11 cellular contexts compared by ENCODE assay signal in the genomic region with DNA sequence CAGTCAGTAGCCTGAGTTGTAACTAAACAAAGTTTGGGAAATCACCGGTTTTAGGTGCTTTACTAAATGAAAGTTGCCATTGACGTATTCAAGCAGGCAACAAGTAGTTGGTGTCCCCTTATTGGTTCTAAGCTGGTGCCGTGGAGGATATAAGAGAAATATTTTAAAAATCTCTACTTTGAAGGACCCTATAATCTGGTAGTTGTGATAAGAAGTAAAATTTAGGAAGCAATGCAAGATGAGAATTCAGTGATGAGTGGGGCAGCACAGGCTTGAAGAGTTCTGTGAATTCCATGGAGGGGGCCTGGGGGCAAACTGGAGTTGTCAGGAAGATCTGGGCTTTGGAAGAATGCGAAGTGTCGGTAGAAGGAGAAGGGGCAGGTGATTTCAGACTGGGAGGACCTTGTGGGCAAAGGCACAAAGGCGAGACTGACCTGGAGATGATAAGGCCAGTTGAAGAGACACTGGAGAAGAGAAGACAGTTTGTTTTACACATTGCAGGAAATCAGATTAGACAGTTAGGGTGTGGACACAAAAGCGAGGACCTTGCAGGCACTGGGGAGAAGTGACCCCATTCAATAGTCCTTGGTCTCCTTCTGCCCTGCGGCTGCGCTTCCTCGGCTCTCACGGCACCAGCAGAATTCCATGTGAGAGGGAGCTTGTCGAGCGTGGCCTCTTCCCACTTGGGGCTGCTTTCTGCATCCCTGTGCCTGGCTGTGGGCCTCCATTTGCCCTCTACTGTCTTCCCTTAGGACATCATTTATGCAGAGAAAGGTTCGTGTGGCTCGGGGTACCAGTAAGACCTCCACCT. TPM values are rescaled to one million over a fixed set of nuclear protein-coding genes. Genes with fewer than 3 reads are reported as not detected.
DNase-seq lines count a peak whose midpoint lies in the region; ATAC-seq and FAIRE-seq lines count a peak whose summit lies in the region.
"Had no signal": no experiment of that assay in that cellular context is flagged by ENCODE, and none has a peak within 500 bp of the region (broad histone marks: within the 10 kb centered on the region; RNA-seq: fewer than 3 reads in every experiment).

No MANE protein-coding gene starts in this region.

- peak; percentile 36 for FAIRE-seq in G401.6 (lab: Jason Lieb, UNC)
- FAIRE-seq: islet of Langerhans had no signal

- peaks cover 63% of the 10 kb centered on the region for H3K79me2 ChIP-seq in Karpas-422 (ENCODE audit: low read length)

- peak overlapping the region; percentile 98 for H3K4me3 Mint-ChIP-seq in activated naive CD8-positive, alpha-beta T cell treated with anti-CD3 and anti-CD28 coated beads, Interleukin-2, amount 50 U/mL, for 24 hours

- H4K20me1 ChIP-seq in Karpas-422 (ENCODE audit: insufficient read depth, low read depth, low read length): no peaks in the 10 kb centered on the region; the same call in 1 of the 2 replicates

- H3K27me3 Mint-ChIP-seq in activated naive CD8-positive, alpha-beta T cell treated with anti-CD3 and anti-CD28 coated beads, Interleukin-2, amount 50 U/mL, for 24 hours: no peaks in the 10 kb centered on the region

- peak overlapping the region; percentile 97 for H3K27ac Mint-ChIP-seq in activated naive CD8-positive, alpha-beta T cell treated with anti-CD3 and anti-CD28 coated beads, Interleukin-2, amount 50 U/mL, for 24 hours

- H3K36me3 ChIP-seq in Karpas-422 (ENCODE audit: insufficient read depth, low read length) (peaks cover 9% of the 10 kb centered on the region; the same call in 1 of the 2 replicates), neuron (ENCODE audit: insufficient read depth, low read length) (no peaks in the 10 kb centered on the region)

- H3K4me2 ChIP-seq in Karpas-422 (ENCODE audit: low read depth, low read length, poor library complexity, severe bottlenecking): peak overlapping the region; percentile 98

- H3K9me3 ChIP-seq in Karpas-422 (ENCODE audit: low read length): no peaks in the 10 kb centered on the region
- H3K9me3 ChIP-seq in neuron (ENCODE audit: low read length): no peaks in the 10 kb centered on the region

- H3K9me3 Mint-ChIP-seq in activated naive CD8-positive, alpha-beta T cell treated with anti-CD3 and anti-CD28 coated beads, Interleukin-2, amount 50 U/mL, for 24 hours: no peaks in the 10 kb centered on the region

- H2AFZ ChIP-seq in Karpas-422 (ENCODE audit: low read length) (no peak overlapping the region), neuron (ENCODE audit: low read depth, low read length) (no peak overlapping the region)

- DNase-seq in Karpas-422 (peak; percentile 75), A172 (ENCODE audit: low spot score) (no peak), ureter (ENCODE audit: low spot score) (no peak)
- no peak for DNase-seq in activated naive CD8-positive, alpha-beta T cell treated with anti-CD3 and anti-CD28 coated beads, Interleukin-2, amount 50 U/mL, for 24 hours
- no peak for DNase-seq in stimulated activated CD4-positive, alpha-beta T cell treated with anti-CD3 and anti-CD28 coated beads, Interleukin-4, amount 100 ng/mL, for 4 hours
- DNase-seq: activated CD4-positive, CD25-positive, alpha-beta regulatory T cell treated with anti-CD3 and anti-CD28 coated beads, Interleukin-2, amount 50 U/mL, for 72 hours; NCI-H526 treated with DMSO at 0.1 percent for 48 hours had no signal

- no peaks in the 10 kb centered on the region for H3K9me2 ChIP-seq in Karpas-422 (replicated peaks; ENCODE audit: insufficient read depth, low read length)

- peak overlapping the region; percentile 98 for H3K27ac ChIP-seq in Karpas-422 (ENCODE audit: low read length)

- H3K27me3 ChIP-seq in Karpas-422 (ENCODE audit: low read length) (no peaks in the 10 kb centered on the region), neuron (ENCODE audit: insufficient read depth, low read length) (no peaks in the 10 kb centered on the region)

- peaks cover 76% of the 10 kb centered on the region for H3K4me1 ChIP-seq in Karpas-422 (ENCODE audit: low read length)
- H3K4me1 ChIP-seq in neuron (ENCODE audit: insufficient read depth, low read length): peaks cover 12% of the 10 kb centered on the region

- peak overlapping the region; percentile 91 for H3K9ac ChIP-seq in Karpas-422 (ENCODE audit: low read length)

- H3K4me3 ChIP-seq in Karpas-422 (ENCODE audit: low read length) (peak overlapping the region; percentile 87), neuron (ENCODE audit: low read length) (peak overlapping the region; percentile 43)

- no peak for ATAC-seq in activated naive CD8-positive, alpha-beta T cell treated with anti-CD3 and anti-CD28 coated beads, Interleukin-2, amount 50 U/mL, for 24 hours
- no peak for ATAC-seq in GM21381 (IDR thresholded peaks at IDR 0.05; ENCODE audit: unreplicated experiment)

- H3K4me1 Mint-ChIP-seq in activated naive CD8-positive, alpha-beta T cell treated with anti-CD3 and anti-CD28 coated beads, Interleukin-2, amount 50 U/mL, for 24 hours: peaks cover 54% of the 10 kb centered on the region

- peaks cover 54% of the 10 kb centered on the region for H3K36me3 Mint-ChIP-seq in activated naive CD8-positive, alpha-beta T cell treated with anti-CD3 and anti-CD28 coated beads, Interleukin-2, amount 50 U/mL, for 24 hours (ENCODE audit: low read depth)

RNA-seq across cellular contexts. Expression of gene RHOH, which starts 1.3 kb away (rescaled TPM):
- 39.5 and 68.4 TPM in 2 replicates for total RNA-seq in Karpas-422 (2014; rRNA removed; shearing (Covaris generic); ENCODE audit: low replicate concordance)
- total RNA-seq in A172 (2014; rRNA removed; shearing (Covaris generic)): not detected in 2 replicates
- total RNA-seq in ureter: 7.7 TPM
